In genomic region chr5:174320051-174320450, GRCh38 we compare ENCODE assay signal across 16 cellular contexts.
DNase-seq lines count a peak whose midpoint lies in the region; ATAC-seq and TF ChIP-seq lines count a peak whose summit lies in the region.
"Had no signal": no experiment of that assay in that cellular context is flagged by ENCODE, and none has a peak within 500 bp of the region (broad histone marks: within the 10 kb centered on the region; RNA-seq: fewer than 3 reads in every experiment).

No MANE protein-coding gene starts in this region.

- H3K4me3 Mint-ChIP-seq in activated CD4-positive, alpha-beta memory T cell treated with anti-CD3 and anti-CD28 coated beads for 36 hours = no peak overlapping the region
- H3K4me3 Mint-ChIP-seq: CD14-positive monocyte had no signal

- H3K4me1 Mint-ChIP-seq in activated CD4-positive, alpha-beta memory T cell treated with anti-CD3 and anti-CD28 coated beads for 36 hours (ENCODE audit: low read depth) = no peaks in the 10 kb centered on the region
- H3K4me1 Mint-ChIP-seq: CD14-positive monocyte had no signal

- H3K27ac Mint-ChIP-seq in activated CD4-positive, alpha-beta memory T cell treated with anti-CD3 and anti-CD28 coated beads for 36 hours = no peak overlapping the region

- H3K4me3 ChIP-seq in heart left ventricle (no peak overlapping the region), upper lobe of right lung (no peak overlapping the region), transverse colon (no peak overlapping the region)
- H3K4me3 ChIP-seq: Peyer's patch had no signal

- H3K27me3 ChIP-seq in heart left ventricle (peaks cover 0 to 41% (median 4%) of the 10 kb centered on the region in 9 donors), upper lobe of right lung (peaks cover 9% of the 10 kb centered on the region), transverse colon (peaks cover 11% of the 10 kb centered on the region)
- H3K27me3 ChIP-seq: Peyer's patch had no signal

- peaks cover 28% of the 10 kb centered on the region for H3K27me3 Mint-ChIP-seq in activated CD4-positive, alpha-beta memory T cell treated with anti-CD3 and anti-CD28 coated beads for 36 hours

- TF ChIP-seq POLR2A in heart left ventricle (IDR thresholded peaks at IDR 0.05) = no peak
- TF ChIP-seq POLR2A in transverse colon (IDR thresholded peaks at IDR 0.05) = no peak

- no peak for TF ChIP-seq EP300 in transverse colon (IDR thresholded peaks at IDR 0.05; ENCODE audit: low read depth)

- no peak overlapping the region for H3K27ac ChIP-seq in heart left ventricle
- no peak overlapping the region for H3K27ac ChIP-seq in upper lobe of right lung
- no peak overlapping the region for H3K27ac ChIP-seq in transverse colon
- H3K27ac ChIP-seq: Peyer's patch had no signal

- H3K36me3 Mint-ChIP-seq in activated CD4-positive, alpha-beta memory T cell treated with anti-CD3 and anti-CD28 coated beads for 36 hours = no peaks in the 10 kb centered on the region
- H3K36me3 Mint-ChIP-seq: CD14-positive monocyte had no signal

- TF ChIP-seq CTCF in heart left ventricle (IDR thresholded peaks at IDR 0.05) = no peak
- no peak for TF ChIP-seq CTCF in upper lobe of right lung (IDR thresholded peaks at IDR 0.05)
- no peak for TF ChIP-seq CTCF in transverse colon (IDR thresholded peaks at IDR 0.05)

- intact Hi-C loops in cardiac septum (cut with DNase I) (no loop called here), heart left ventricle (cut with DNase I) (loop anchor here in 2 of 10 donors (10.0 kb wide), 2 partner anchors 415 to 615 kb away; no protein-coding TSS in a partner anchor), upper lobe of right lung (cut with DNase I) (no loop called here), transverse colon (cut with DNase I; ENCODE audit: low total_unique reads) (no loop called here)
- intact Hi-C loops in activated CD4-positive, alpha-beta memory T cell treated with anti-CD3 and anti-CD28 coated beads for 36 hours (cut with micrococcal nuclease) = no loop called here

- H3K4me1 ChIP-seq in heart left ventricle (peaks cover 0 to 5% (median 0%) of the 10 kb centered on the region in 12 donors), upper lobe of right lung (no peaks in the 10 kb centered on the region), transverse colon (no peaks in the 10 kb centered on the region)
- H3K4me1 ChIP-seq: Peyer's patch had no signal

- POLR2A ChIA-PET in activated CD4-positive, alpha-beta memory T cell treated with anti-CD3 and anti-CD28 coated beads for 36 hours (lab: Charles Lee) = no interaction called here

- DNase-seq in cardiac septum (ENCODE audit: low spot score) (peak; percentile 70), heart left ventricle (no peak), NCI-H510A treated with DMSO at 0.1 percent for 48 hours (lab: John Stamatoyannopoulos, UW) (peak; percentile 67), islet precursor cell (peak; percentile 76), upper lobe of right lung (peak; percentile 15), transverse colon (no peak)
- no peak for DNase-seq in activated CD4-positive, alpha-beta memory T cell treated with anti-CD3 and anti-CD28 coated beads for 36 hours
- DNase-seq: DND-41, IMR-90, NCI-H1048, NCI-H1417 treated with DMSO at 0.1 percent for 48 hours, NCI-H187, NCI-H2107 had no signal

- CTCF ChIA-PET in activated CD4-positive, alpha-beta memory T cell treated with anti-CD3 and anti-CD28 coated beads for 36 hours (lab: Charles Lee) = no interaction called here

- H3K9me3 Mint-ChIP-seq in activated CD4-positive, alpha-beta memory T cell treated with anti-CD3 and anti-CD28 coated beads for 36 hours = no peaks in the 10 kb centered on the region

- in situ Hi-C loops in transverse colon (cut with MboI; ENCODE audit: low pct_ligation_motif_present in 1 of 4, low pct_unique_long_range_greater_than_20kb in 1 of 4, low sequenced_read_pairs in 3 of 4) = loop anchor here (25.0 kb wide), 2 partner anchors 283 to 708 kb away; partner anchors contain the start of genes BOD1 (in 4 of the 4) and NSG2 (in 1 of the 4)

- WGBS in heart left ventricle, 4 donors = 42 to 55% (median 49%) methylated on average over 6 of the region's 6 CpGs
- WGBS in transverse colon (ENCODE audit: low coverage in 1 of 2), 2 donors = 50 to 90% methylated on average over 2 to 5 of the region's 6 CpGs

- H3K36me3 ChIP-seq in heart left ventricle (no peaks in the 10 kb centered on the region), upper lobe of right lung (no peaks in the 10 kb centered on the region), transverse colon (no peaks in the 10 kb centered on the region)
- H3K36me3 ChIP-seq: Peyer's patch had no signal

- ATAC-seq in heart left ventricle (no peak), upper lobe of right lung (no peak), GM18511 (IDR thresholded peaks at IDR 0.05; ENCODE audit: unreplicated experiment) (no peak)

- H3K9me3 ChIP-seq in heart left ventricle (no peaks in the 10 kb centered on the region), upper lobe of right lung (no peaks in the 10 kb centered on the region), transverse colon (no peaks in the 10 kb centered on the region)
- H3K9me3 ChIP-seq: Peyer's patch had no signal

Comparison
In these comparisons a context has a peak if more than half of its experiments do, and no peak if none do; other contexts are left out.
1. DNase-seq: peak in cardiac septum (single experiment), NCI-H510A treated with DMSO at 0.1 percent for 48 hours (single experiment), islet precursor cell (single experiment) and upper lobe of right lung (single experiment); none in heart left ventricle (0 of 5), transverse colon (single experiment) and activated CD4-positive, alpha-beta memory T cell treated with anti-CD3 and anti-CD28 coated beads for 36 hours (single experiment).